ENCODE assay signal across 31 cellular contexts in the genomic region with DNA sequence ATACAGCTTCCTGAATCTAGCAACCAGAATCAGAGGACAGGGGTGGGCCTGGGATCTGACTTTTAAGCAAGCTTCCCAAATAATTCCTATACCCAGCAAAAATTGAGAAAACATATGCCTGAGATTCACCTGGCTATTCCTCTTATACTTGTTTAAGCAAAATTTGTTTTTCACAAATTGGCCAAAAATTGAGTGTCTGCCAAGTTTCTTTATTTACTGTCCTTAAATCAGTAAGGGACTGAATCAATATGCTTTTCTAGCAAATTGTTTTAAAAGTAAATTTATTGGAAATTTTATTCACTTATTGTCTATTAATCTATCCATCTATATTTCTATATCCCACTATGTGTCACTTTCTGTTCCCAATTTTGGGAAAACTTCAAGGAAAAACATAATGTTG.
"Had no signal": no experiment of that assay in that cellular context is flagged by ENCODE, and none has a peak within 500 bp of the region (broad histone marks: within the 10 kb centered on the region; RNA-seq: fewer than 3 reads in every experiment).

No MANE protein-coding gene starts in this region.

- H3K4me3 ChIP-seq: ascending aorta, cardiac muscle cell had no signal

- H3K27me3 ChIP-seq: ascending aorta, cardiac muscle cell had no signal

- H3K27ac ChIP-seq: ascending aorta, cardiac muscle cell, VCaP had no signal

- H3K9me3 ChIP-seq: ascending aorta had no signal

- DNase-seq: activated B cell treated with CpG ODN at 0.5 μM for 24 hours; activated CD4-positive, alpha-beta memory T cell treated with anti-CD3 and anti-CD28 coated beads for 36 hours; activated CD4-positive, alpha-beta T cell treated with anti-CD3 and anti-CD28 coated beads for 4 hours; activated CD4-positive, alpha-beta T cell treated with anti-CD3 and anti-CD28 coated beads, Interleukin-2, amount 10 ng/mL, durations not matched to agents 24 days and 14 days; activated CD4-positive, alpha-beta T cell treated with anti-CD3 and anti-CD28 coated beads, Interleukin-2, amount 50 U/mL, for 1 hour; activated CD4-positive, alpha-beta T cell treated with anti-CD3 and anti-CD28 coated beads, Interleukin-2, amount 50 U/mL, for 4 hours; activated CD4-positive, CD25-positive, alpha-beta regulatory T cell treated with anti-CD3 and anti-CD28 coated beads, Interleukin-2, amount 50 U/mL, for 72 hours; activated CD8-positive, alpha-beta memory T cell treated with anti-CD3 and anti-CD28 coated beads, Interleukin-2, amount 50 U/mL, for 4 hours; activated CD8-positive, alpha-beta T cell treated with anti-CD3 and anti-CD28 coated beads for 36 hours; activated effector memory CD4-positive, alpha-beta T cell treated with anti-CD3 and anti-CD28 coated beads, Interleukin-2, amount 50 U/mL, for 16 hours; activated gamma-delta T cell treated with Interleukin-2 at 50 U/mL for 16 hours; activated naive CD4-positive, alpha-beta T cell; activated naive CD4-positive, alpha-beta T cell treated with anti-CD3 and anti-CD28 coated beads for 36 hours; activated naive CD4-positive, alpha-beta T cell treated with anti-CD3 and anti-CD28 coated beads, Interleukin-2, amount 50 U/mL, for 16 hours; activated naive CD8-positive, alpha-beta T cell treated with anti-CD3 and anti-CD28 coated beads for 36 hours; activated T-cell treated with anti-CD3 and anti-CD28 coated beads for 4 hours; activated T-cell treated with anti-CD3 and anti-CD28 coated beads, Interleukin-2, amount 50 U/mL, for 1 hour; activated T-cell treated with anti-CD3 and anti-CD28 coated beads, Interleukin-2, amount 50 U/mL, for 4 hours; activated T-cell treated with anti-CD3 and anti-CD28 coated beads, Interleukin-2, amount 50 U/mL, for 72 hours; amygdala; anterior cingulate cortex; caudate nucleus; cerebellar nuclear complex; T-cell; T-helper 17 cell; T1000 had no signal

- H3K36me3 ChIP-seq: ascending aorta, cardiac muscle cell had no signal

- H3K4me1 ChIP-seq: ascending aorta had no signal

- ATAC-seq: activated CD8-positive, alpha-beta T cell treated with anti-CD3 and anti-CD28 coated beads for 36 hours; activated naive CD4-positive, alpha-beta T cell treated with anti-CD3 and anti-CD28 coated beads, Interleukin-2, amount 50 U/mL, for 72 hours; activated T-cell treated with anti-CD3 and anti-CD28 coated beads, Interleukin-2, amount 50 U/mL, for 4 hours; activated T-cell treated with anti-CD3 and anti-CD28 coated beads, Interleukin-2, amount 50 U/mL, for 72 hours; activated T-helper 17 cell treated with anti-CD3 and anti-CD28 coated beads, Interleukin-2, amount 50 U/mL, for 72 hours; T-cell; T-helper 17 cell had no signal
